In the genomic region with DNA sequence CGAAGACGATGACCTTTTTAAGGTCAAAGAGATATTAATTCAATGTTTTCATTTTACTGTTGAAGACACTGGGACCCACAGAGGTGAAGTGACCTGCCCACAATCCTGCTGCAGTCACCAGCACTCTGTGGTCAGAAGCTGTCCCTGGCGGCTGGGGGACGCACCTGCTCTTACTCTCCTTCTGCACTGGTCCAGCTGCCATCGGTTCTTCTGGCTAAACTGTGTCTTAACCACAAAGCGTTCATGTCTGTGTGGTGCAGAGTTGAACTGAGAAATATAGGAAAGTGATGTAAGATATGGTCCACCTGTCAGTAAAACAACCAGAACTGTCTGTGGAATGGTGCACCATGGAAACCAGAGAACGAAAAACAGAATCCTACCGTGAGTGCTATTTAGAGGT, we compare ENCODE assay signal across 1 cellular context.
TF ChIP-seq lines count a peak whose summit lies in the region.

No MANE protein-coding gene starts in this region.

TF ChIP-seq in K562, 482 proteins besides CTCF, POLR2A, EP300 and RAD21 (continued from another document):
- TF ChIP-seq, protein P1, sequence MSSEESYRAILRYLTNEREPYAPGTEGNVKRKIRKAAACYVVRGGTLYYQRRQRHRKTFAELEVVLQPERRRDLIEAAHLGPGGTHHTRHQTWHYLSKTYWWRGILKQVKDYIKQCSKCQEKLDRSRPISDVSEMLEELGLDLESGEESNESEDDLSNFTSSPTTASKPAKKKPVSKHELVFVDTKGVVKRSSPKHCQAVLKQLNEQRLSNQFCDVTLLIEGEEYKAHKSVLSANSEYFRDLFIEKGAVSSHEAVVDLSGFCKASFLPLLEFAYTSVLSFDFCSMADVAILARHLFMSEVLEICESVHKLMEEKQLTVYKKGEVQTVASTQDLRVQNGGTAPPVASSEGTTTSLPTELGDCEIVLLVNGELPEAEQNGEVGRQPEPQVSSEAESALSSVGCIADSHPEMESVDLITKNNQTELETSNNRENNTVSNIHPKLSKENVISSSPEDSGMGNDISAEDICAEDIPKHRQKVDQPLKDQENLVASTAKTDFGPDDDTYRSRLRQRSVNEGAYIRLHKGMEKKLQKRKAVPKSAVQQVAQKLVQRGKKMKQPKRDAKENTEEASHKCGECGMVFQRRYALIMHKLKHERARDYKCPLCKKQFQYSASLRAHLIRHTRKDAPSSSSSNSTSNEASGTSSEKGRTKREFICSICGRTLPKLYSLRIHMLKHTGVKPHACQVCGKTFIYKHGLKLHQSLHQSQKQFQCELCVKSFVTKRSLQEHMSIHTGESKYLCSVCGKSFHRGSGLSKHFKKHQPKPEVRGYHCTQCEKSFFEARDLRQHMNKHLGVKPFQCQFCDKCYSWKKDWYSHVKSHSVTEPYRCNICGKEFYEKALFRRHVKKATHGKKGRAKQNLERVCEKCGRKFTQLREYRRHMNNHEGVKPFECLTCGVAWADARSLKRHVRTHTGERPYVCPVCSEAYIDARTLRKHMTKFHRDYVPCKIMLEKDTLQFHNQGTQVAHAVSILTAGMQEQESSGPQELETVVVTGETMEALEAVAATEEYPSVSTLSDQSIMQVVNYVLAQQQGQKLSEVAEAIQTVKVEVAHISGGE (CRISPR knock-in tag; IDR thresholded peaks at IDR 0.05), result no peak
- TF ChIP-seq ZBTB7A (IDR thresholded peaks at IDR 0.05; ENCODE audit: borderline replicate concordance, control insufficient read depth, low read depth, low read length), result no peak
- no peak for TF ChIP-seq GABPB1 (CRISPR knock-in tag; IDR thresholded peaks at IDR 0.05)
- TF ChIP-seq HLTF (IDR thresholded peaks at IDR 0.05), result no peak
- TF ChIP-seq BCOR (IDR thresholded peaks at IDR 0.05), result no peak
- TF ChIP-seq FOSL1 (tag; conservative IDR thresholded peaks at IDR 0.05), result no peak
- TF ChIP-seq MBD2 (IDR thresholded peaks at IDR 0.05; ENCODE audit: borderline replicate concordance, low read depth), result no peak
- no peak for TF ChIP-seq TAF7 (tag; IDR thresholded peaks at IDR 0.05)
- TF ChIP-seq, protein P2, sequence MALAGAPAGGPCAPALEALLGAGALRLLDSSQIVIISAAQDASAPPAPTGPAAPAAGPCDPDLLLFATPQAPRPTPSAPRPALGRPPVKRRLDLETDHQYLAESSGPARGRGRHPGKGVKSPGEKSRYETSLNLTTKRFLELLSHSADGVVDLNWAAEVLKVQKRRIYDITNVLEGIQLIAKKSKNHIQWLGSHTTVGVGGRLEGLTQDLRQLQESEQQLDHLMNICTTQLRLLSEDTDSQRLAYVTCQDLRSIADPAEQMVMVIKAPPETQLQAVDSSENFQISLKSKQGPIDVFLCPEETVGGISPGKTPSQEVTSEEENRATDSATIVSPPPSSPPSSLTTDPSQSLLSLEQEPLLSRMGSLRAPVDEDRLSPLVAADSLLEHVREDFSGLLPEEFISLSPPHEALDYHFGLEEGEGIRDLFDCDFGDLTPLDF (CRISPR knock-in tag; IDR thresholded peaks at IDR 0.05), result no peak
- TF ChIP-seq XRCC5 (IDR thresholded peaks at IDR 0.05; ENCODE audit: low read depth, low read length), result no peak
- TF ChIP-seq THRAP3 (IDR thresholded peaks at IDR 0.05; ENCODE audit: borderline replicate concordance), result no peak
- TF ChIP-seq, protein P3, sequence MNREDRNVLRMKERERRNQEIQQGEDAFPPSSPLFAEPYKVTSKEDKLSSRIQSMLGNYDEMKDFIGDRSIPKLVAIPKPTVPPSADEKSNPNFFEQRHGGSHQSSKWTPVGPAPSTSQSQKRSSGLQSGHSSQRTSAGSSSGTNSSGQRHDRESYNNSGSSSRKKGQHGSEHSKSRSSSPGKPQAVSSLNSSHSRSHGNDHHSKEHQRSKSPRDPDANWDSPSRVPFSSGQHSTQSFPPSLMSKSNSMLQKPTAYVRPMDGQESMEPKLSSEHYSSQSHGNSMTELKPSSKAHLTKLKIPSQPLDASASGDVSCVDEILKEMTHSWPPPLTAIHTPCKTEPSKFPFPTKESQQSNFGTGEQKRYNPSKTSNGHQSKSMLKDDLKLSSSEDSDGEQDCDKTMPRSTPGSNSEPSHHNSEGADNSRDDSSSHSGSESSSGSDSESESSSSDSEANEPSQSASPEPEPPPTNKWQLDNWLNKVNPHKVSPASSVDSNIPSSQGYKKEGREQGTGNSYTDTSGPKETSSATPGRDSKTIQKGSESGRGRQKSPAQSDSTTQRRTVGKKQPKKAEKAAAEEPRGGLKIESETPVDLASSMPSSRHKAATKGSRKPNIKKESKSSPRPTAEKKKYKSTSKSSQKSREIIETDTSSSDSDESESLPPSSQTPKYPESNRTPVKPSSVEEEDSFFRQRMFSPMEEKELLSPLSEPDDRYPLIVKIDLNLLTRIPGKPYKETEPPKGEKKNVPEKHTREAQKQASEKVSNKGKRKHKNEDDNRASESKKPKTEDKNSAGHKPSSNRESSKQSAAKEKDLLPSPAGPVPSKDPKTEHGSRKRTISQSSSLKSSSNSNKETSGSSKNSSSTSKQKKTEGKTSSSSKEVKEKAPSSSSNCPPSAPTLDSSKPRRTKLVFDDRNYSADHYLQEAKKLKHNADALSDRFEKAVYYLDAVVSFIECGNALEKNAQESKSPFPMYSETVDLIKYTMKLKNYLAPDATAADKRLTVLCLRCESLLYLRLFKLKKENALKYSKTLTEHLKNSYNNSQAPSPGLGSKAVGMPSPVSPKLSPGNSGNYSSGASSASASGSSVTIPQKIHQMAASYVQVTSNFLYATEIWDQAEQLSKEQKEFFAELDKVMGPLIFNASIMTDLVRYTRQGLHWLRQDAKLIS (CRISPR knock-in tag; IDR thresholded peaks at IDR 0.05), result no peak
